In the genomic region with DNA sequence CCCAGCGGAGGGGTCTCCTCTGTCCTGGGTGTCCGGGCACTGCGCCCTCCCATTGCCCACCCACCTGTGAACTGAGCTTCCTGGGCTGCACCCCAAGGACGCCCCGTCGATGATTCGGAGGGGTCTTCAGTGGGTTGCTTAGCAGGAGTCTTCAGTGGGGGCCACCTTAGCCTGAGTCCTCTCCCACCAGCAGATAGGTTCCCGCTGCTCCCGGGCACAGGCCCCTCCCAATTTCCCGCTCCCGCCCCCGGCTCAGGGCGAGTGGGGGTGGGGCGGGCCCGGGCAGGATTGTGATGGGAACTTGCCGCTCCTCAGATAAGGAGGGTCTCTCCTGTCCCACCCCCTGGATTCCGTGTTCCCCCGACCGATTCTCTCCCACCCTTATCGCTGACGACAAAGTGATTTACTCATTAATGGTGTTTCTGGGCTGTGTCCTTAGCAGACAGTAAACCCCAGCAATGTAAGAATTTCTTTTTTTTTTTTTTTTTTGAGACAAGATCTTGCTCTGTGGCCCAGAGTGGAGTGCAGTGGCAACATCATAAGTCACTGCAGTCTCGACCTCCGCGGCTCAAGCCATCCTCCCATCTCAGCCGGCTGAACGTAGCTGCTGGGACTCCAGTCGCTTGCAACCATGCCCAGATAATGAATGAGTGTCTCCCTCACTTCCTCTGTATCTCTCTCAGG, we compare ENCODE assay signal across 8 cellular contexts. TPM values are rescaled to one million over a fixed set of nuclear protein-coding genes. Genes with fewer than 3 reads are reported as not detected.
DNase-seq lines count a peak whose midpoint lies in the region; TF ChIP-seq lines count a peak whose summit lies in the region.

No MANE protein-coding gene starts in this region.

- H3K4me3 ChIP-seq in HL-60 (replicated peaks; ENCODE audit: insufficient read depth, low read length) (peak overlapping the region; percentile 10; the same call in 1 of the 2 replicates), fibroblast of the aortic adventitia (ENCODE audit: low read depth, low read length) (peak overlapping the region; percentile 33), parathyroid adenoma (ENCODE audit: low read depth, low read length) (peak overlapping the region; percentile 39), uterus (no peak overlapping the region)

- no peak for TF ChIP-seq CTCF in HL-60 (IDR thresholded peaks at IDR 0.05; ENCODE audit: insufficient read depth, low read length)
- TF ChIP-seq CTCF in VCaP (conservative IDR thresholded peaks at IDR 0.05), result no peak
- TF ChIP-seq CTCF in fibroblast of the aortic adventitia (IDR thresholded peaks at IDR 0.05; ENCODE audit: insufficient read depth, low read length), result no peak
- no peak for TF ChIP-seq CTCF in parathyroid adenoma (IDR thresholded peaks at IDR 0.05)
- TF ChIP-seq CTCF in uterus (IDR thresholded peaks at IDR 0.05), result no peak

- H3K9me3 ChIP-seq in parathyroid adenoma (ENCODE audit: control insufficient read depth, low read length) (no peaks in the 10 kb centered on the region), uterus (no peaks in the 10 kb centered on the region)

- no peaks in the 10 kb centered on the region for H3K36me3 ChIP-seq in parathyroid adenoma (ENCODE audit: control insufficient read depth, insufficient read depth, low read length)
- H3K36me3 ChIP-seq in uterus, result no peaks in the 10 kb centered on the region

- no peak for TF ChIP-seq POLR2A in uterus (IDR thresholded peaks at IDR 0.05)

- H2AFZ ChIP-seq in parathyroid adenoma, result no peak overlapping the region

- H3K27ac ChIP-seq in HL-60 (replicated peaks) (no peak overlapping the region), VCaP (peak overlapping the region; percentile 20; the same call in 1 of the 2 replicates), parathyroid adenoma (no peak overlapping the region), uterus (no peak overlapping the region)

- peaks cover 75% of the 10 kb centered on the region for H3K27me3 ChIP-seq in HL-60 (ENCODE audit: insufficient read depth, poor library complexity, severe bottlenecking)
- peaks cover 4% of the 10 kb centered on the region for H3K27me3 ChIP-seq in parathyroid adenoma (ENCODE audit: control insufficient read depth, insufficient read depth, low read length)
- H3K27me3 ChIP-seq in uterus, result peaks cover 9 to 26% of the 10 kb centered on the region in 2 donors

- H3K79me2 ChIP-seq in parathyroid adenoma, result no peaks in the 10 kb centered on the region

- H3K4me1 ChIP-seq in parathyroid adenoma (no peaks in the 10 kb centered on the region), uterus (peaks cover 0 to 7% of the 10 kb centered on the region in 2 donors)

- intact Hi-C loops in uterus (cut with DNase I; ENCODE audit: low total_unique reads), result no loop called here

- DNase-seq in C1 segment of cervical spinal cord (lab: John Stamatoyannopoulos, UW) (peak in 9 of 14 donors; percentile 48 to 82 (median 72)), HL-60 (ENCODE audit: low read depth in 1 of 2, low spot score in 1 of 2) (no peak), fibroblast of the aortic adventitia (ENCODE audit: low read depth) (no peak), NCI-H187 (lab: John Stamatoyannopoulos, UW) (no peak), SIG-M5 treated with dmso at 0.1 percent for 504 hours (lab: John Stamatoyannopoulos, UW; ENCODE audit: unreplicated experiment) (no peak), uterus (no peak)

- peak overlapping the region; percentile 55 for H3K4me2 ChIP-seq in parathyroid adenoma (ENCODE audit: low read length)

- no peak overlapping the region for H3K9ac ChIP-seq in parathyroid adenoma

RNA-seq across cellular contexts. Expression of a gene that starts 0.7 kb away (rescaled TPM):
- 0.27 and 0.41 TPM in 2 replicates for total RNA-seq in fibroblast of the aortic adventitia (ENCODE audit: low replicate concordance)
- total RNA-seq in uterus, result 1 to 10 TPM in 2 of 4 donors, not detected in 2; 1.8 to 2.6 TPM

RNA-seq across cellular contexts. Expression of a gene that starts 14.7 kb away (rescaled TPM):
- total RNA-seq in fibroblast of the aortic adventitia (ENCODE audit: low replicate concordance) (62.5 and 130 TPM in 2 replicates), uterus (100 to 1,000 TPM in 1 of 4 donors, 10 to 100 TPM in 3; 39.7 to 127 (median 56.8) TPM)

RNA-seq across cellular contexts. Expression of a gene that starts 25.8 kb away (rescaled TPM):
- 6.3 and 11.4 TPM in 2 replicates for total RNA-seq in fibroblast of the aortic adventitia (ENCODE audit: low replicate concordance)
- 10 to 100 TPM in 2 of 4 donors, 1 to 10 TPM in 2; 4.4 to 22.1 (median 8.4) TPM for total RNA-seq in uterus

RNA-seq across cellular contexts. Expression of a gene that starts 47.9 kb away (rescaled TPM):
- total RNA-seq in fibroblast of the aortic adventitia (ENCODE audit: low replicate concordance) (11.1 and 25.0 TPM in 2 replicates), uterus (100 to 1,000 TPM in 1 of 4 donors, 10 to 100 TPM in 2, 1 to 10 TPM in 1; 9.0 to 152 (median 27.6) TPM)

RNA-seq across cellular contexts. Expression of a gene that starts 50.9 kb away (rescaled TPM):
- total RNA-seq in fibroblast of the aortic adventitia (ENCODE audit: low replicate concordance) (3.8 and 9.2 TPM in 2 replicates), uterus (10 to 100 TPM in 1 of 4 donors, 1 to 10 TPM in 3; 7.7 to 14.6 (median 7.8) TPM)

Comparison
In these comparisons a context has a peak if more than half of its experiments do, and no peak if none do; other contexts are left out.
1. DNase-seq: peak in C1 segment of cervical spinal cord (9 of 14); none in HL-60 (0 of 2), fibroblast of the aortic adventitia (single experiment), NCI-H187 (0 of 2), SIG-M5 treated with dmso at 0.1 percent for 504 hours (single experiment) and uterus (0 of 2).
2. H3K4me3 ChIP-seq: peak in HL-60 (single experiment), fibroblast of the aortic adventitia (single experiment) and parathyroid adenoma (single experiment); none in uterus (0 of 2).